6 cellular contexts compared by ENCODE assay signal in the genomic region with DNA sequence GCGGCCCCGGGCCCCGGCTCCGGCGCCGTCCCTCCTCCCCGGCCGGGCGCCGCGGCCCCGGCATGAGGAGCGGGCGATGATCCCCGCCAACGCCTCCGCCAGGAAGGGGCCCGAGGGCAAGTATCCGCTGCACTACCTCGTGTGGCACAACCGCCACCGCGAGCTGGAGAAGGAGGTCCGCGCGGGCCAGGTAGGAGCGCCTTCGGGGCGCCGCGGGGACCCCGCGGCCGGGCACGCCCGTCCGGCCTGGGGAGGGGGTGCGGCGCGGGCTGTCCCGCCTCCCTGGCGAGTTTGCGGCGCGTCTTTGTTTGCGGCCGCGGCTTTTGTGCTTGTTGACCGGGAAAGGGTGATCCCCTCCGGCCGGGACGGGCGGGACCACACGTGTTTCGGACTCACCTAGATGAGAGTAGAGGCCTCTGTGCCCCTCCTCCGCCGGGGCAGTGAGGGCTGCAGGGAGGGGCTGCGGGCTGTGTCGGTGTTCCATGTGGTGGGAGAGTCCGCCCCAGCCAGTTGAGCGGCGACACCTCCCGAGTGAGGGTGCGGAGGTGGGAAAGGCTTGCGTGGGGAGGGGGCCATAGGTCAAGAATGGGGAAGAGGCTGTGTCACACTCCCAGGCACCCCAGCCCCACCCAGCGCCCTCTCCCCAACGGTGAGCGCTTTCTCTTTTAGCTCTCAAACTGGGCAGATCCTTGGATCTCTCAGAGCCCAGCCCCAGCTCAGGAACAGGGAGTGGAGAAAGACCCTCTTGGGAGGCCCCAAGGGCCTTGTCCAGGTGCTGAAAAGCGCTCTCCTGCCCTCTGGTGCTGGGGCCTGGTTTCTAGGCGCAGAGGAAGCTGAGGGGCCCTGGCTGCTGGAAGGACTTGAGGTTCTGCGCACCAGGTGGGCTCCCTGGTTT. TPM values are rescaled to one million over a fixed set of nuclear protein-coding genes. Genes with fewer than 3 reads are reported as not detected.
DNase-seq lines count a peak whose midpoint lies in the region; ATAC-seq, FAIRE-seq and TF ChIP-seq lines count a peak whose summit lies in the region.

No MANE protein-coding gene starts in this region.

- no peaks in the 10 kb centered on the region for H3K27me3 ChIP-seq in lung (ENCODE audit: control insufficient read depth, insufficient read depth)

- 4% methylated on average over 41 of the region's 71 CpGs for WGBS in A549 (ENCODE audit: missing lambda C conversion rate)
- 5 to 6% methylated on average over 50 to 71 of the region's 71 CpGs for WGBS in lung, 2 donors

- H3K9me3 ChIP-seq in A549 = no peaks in the 10 kb centered on the region
- no peaks in the 10 kb centered on the region for H3K9me3 ChIP-seq in lung (ENCODE audit: control insufficient read depth in 2 of 2, insufficient read depth in 1 of 2, low read length in 1 of 2)

- intact Hi-C loops in activated naive CD4-positive, alpha-beta T cell treated with anti-CD3 and anti-CD28 coated beads for 36 hours (cut with micrococcal nuclease) = loop anchor here (1.0 to 5.0 kb wide), 3 partner anchors 223 to 446 kb away; a partner anchor contains a TSS

- H3K4me3 ChIP-seq in A549 (peak overlapping the region; percentile 82), lung (peak overlapping the region; percentile 63)

- TF ChIP-seq POLR2A in A549 (IDR thresholded peaks at IDR 0.05; ENCODE audit: low read length) = 0 out of 2 replicates have a peak, but pooled peaks have one; percentile 4

- H3K4me3 Mint-ChIP-seq in activated naive CD4-positive, alpha-beta T cell treated with anti-CD3 and anti-CD28 coated beads for 36 hours = peak overlapping the region; percentile 73

- H3K4me1 ChIP-seq in A549 (peaks cover 38% of the 10 kb centered on the region), lung (ENCODE audit: control insufficient read depth in 2 of 2, insufficient read depth in 2 of 2, low read length in 2 of 2) (peaks cover 10 to 22% of the 10 kb centered on the region in 2 donors)

- 0 out of 6 replicates have a peak, but pooled peaks of 1 of the 2 experiments have one; percentile 3 for ATAC-seq in A549
- no peak for ATAC-seq in lung (ENCODE audit: insufficient read depth, low FRiP score)
- ATAC-seq in GM19351 (IDR thresholded peaks at IDR 0.05; ENCODE audit: unreplicated experiment) = no peak
- no peak for ATAC-seq in HG03280 (IDR thresholded peaks at IDR 0.05; ENCODE audit: unreplicated experiment)

- peak overlapping the region; percentile 95 for H3K4me2 ChIP-seq in A549

- peak; percentile 63 for TF ChIP-seq RAD21 in A549 (conservative IDR thresholded peaks at IDR 0.05 in 1 of 2, IDR thresholded peaks at IDR 0.05 in 1 of 2)

- H3K27ac ChIP-seq in A549 (peak overlapping the region; percentile 95 to 96), lung (ENCODE audit: low read depth in 1 of 2, low read length in 1 of 2) (no peak overlapping the region)

- CTCF ChIA-PET in A549 (lab: Yijun Ruan, JAX) = interaction anchor here (0.6 to 11.5 kb wide), 10 partner anchors 8 to 511 kb away, joined by 3 to 474 read pairs (median 4); a partner anchor contains a TSS
- CTCF ChIA-PET in activated naive CD4-positive, alpha-beta T cell treated with anti-CD3 and anti-CD28 coated beads for 36 hours (lab: Charles Lee) = interaction anchor here (0.6 to 4.8 kb wide), 7 partner anchors 11 to 223 kb away, joined by 3 to 91 read pairs (median 14); no protein-coding TSS in a partner anchor

- POLR2A ChIA-PET in A549 (lab: Yijun Ruan, JAX) = interaction anchor here (0.5 to 3.0 kb wide), 4 partner anchors 17 to 234 kb away, joined by 3 to 15 read pairs (median 5); no protein-coding TSS in a partner anchor

- no peaks in the 10 kb centered on the region for H3K9me3 Mint-ChIP-seq in activated naive CD4-positive, alpha-beta T cell treated with anti-CD3 and anti-CD28 coated beads for 36 hours

- H3K36me3 Mint-ChIP-seq in activated naive CD4-positive, alpha-beta T cell treated with anti-CD3 and anti-CD28 coated beads for 36 hours (ENCODE audit: low read depth) = no peaks in the 10 kb centered on the region

- TF ChIP-seq CTCF in A549 (IDR thresholded peaks at IDR 0.05) (peak; percentile 52), lung (IDR thresholded peaks at IDR 0.05; ENCODE audit: control extremely low read depth, extremely low read depth) (no peak)

- FAIRE-seq in A549 (lab: Jason Lieb, UNC) = no peak

- no peaks in the 10 kb centered on the region for H3K36me3 ChIP-seq in lung (ENCODE audit: control insufficient read depth in 2 of 2, insufficient read depth in 2 of 2, low read length in 2 of 2)

- H3K27ac Mint-ChIP-seq in activated naive CD4-positive, alpha-beta T cell treated with anti-CD3 and anti-CD28 coated beads for 36 hours = no peak overlapping the region

- DNase-seq in A549 (ENCODE audit: low read depth in 1 of 2, low spot score in 1 of 2) (peak in 1 of 2 experiments; percentile 57), HT-29 (ENCODE audit: low spot score) (peak; percentile 45), lung (ENCODE audit: low spot score) (no peak)
- peak; percentile 61 for DNase-seq in activated naive CD4-positive, alpha-beta T cell treated with anti-CD3 and anti-CD28 coated beads for 36 hours

- no peak for TF ChIP-seq EP300 in A549 (IDR thresholded peaks at IDR 0.05)

- no peaks in the 10 kb centered on the region for H3K27me3 Mint-ChIP-seq in activated naive CD4-positive, alpha-beta T cell treated with anti-CD3 and anti-CD28 coated beads for 36 hours (ENCODE audit: low read depth)

- H3K4me1 Mint-ChIP-seq in activated naive CD4-positive, alpha-beta T cell treated with anti-CD3 and anti-CD28 coated beads for 36 hours (ENCODE audit: low read depth) = peaks cover 39% of the 10 kb centered on the region

TF ChIP-seq in A549, 52 proteins besides CTCF, POLR2A, EP300 and RAD21 (continues in another document):
- TF ChIP-seq HOXB5 (CRISPR knock-in tag; IDR thresholded peaks at IDR 0.05) (peak; percentile 80; the same call in 1 of the 2 replicates), EHMT2 (IDR thresholded peaks at IDR 0.05; ENCODE audit: low read depth) (peak; percentile 99), ZSCAN20 (CRISPR knock-in tag; IDR thresholded peaks at IDR 0.05) (0 out of 2 replicates have a peak, but pooled peaks have one; percentile 39), HOXA7 (CRISPR knock-in tag; IDR thresholded peaks at IDR 0.05) (no peak), NR3C1 (IDR thresholded peaks at IDR 0.05) (no peak), POLR2AphosphoS2 (conservative IDR thresholded peaks at IDR 0.05; ENCODE audit: low read length) (no peak)

RNA-seq across cellular contexts. Expression of a gene that starts 0.9 kb away (rescaled TPM):
- polyA plus RNA-seq in A549 (2011; rRNA removed) (4.0 and 4.5 TPM in 2 replicates), A549 (2017; fragmentation: RNase III; extraction: RNeasy Plus Mini Kit Qiagen cat#74134 plus additional on column Dnase treatment) (15.3 to 17.8 TPM (median 16.4 TPM) in 3 replicates), lung (1 to 10 TPM; 2.7 to 3.2 TPM)
- 16.3 and 21.8 TPM in 2 replicates for polyA plus RNA-seq in A549 (2012; cell fraction: cytosol; rRNA removed)
- 84.1 and 142 TPM in 2 replicates for polyA plus RNA-seq in A549 (2012; cell fraction: nucleus; rRNA removed)
- polyA minus RNA-seq in A549 (2011; rRNA and poly(A)+ RNA removed) = 9.2 and 10.1 TPM in 2 replicates
- 26.6 and 28.0 TPM in 2 replicates for total RNA-seq in HT-29 (2014; rRNA removed; shearing (Covaris generic))
- 10 to 100 TPM; 14.1 to 14.6 TPM for total RNA-seq in activated naive CD4-positive, alpha-beta T cell treated with anti-CD3 and anti-CD28 coated beads for 36 hours
- 1 to 10 TPM; 6.6 to 6.9 TPM for total RNA-seq in lung

RNA-seq across cellular contexts. Expression of a gene that starts 4.3 kb away (rescaled TPM):
- polyA plus RNA-seq in A549 (2011; rRNA removed) (53.0 and 56.8 TPM in 2 replicates), A549 (2017; fragmentation: RNase III; extraction: RNeasy Plus Mini Kit Qiagen cat#74134 plus additional on column Dnase treatment) (45.2 to 47.8 TPM (median 45.3 TPM) in 3 replicates), lung (10 to 100 TPM; 29.8 to 38.4 TPM)
- polyA plus RNA-seq in A549 (2012; cell fraction: cytosol; rRNA removed) = 73.4 and 97.2 TPM in 2 replicates
- 121 and 187 TPM in 2 replicates for polyA plus RNA-seq in A549 (2012; cell fraction: nucleus; rRNA removed)
- 104 and 105 TPM in 2 replicates for polyA minus RNA-seq in A549 (2011; rRNA and poly(A)+ RNA removed)
- total RNA-seq in HT-29 (2014; rRNA removed; shearing (Covaris generic)) = 52.2 and 56.3 TPM in 2 replicates
- 10 to 100 TPM; 35.5 to 37.5 TPM for total RNA-seq in activated naive CD4-positive, alpha-beta T cell treated with anti-CD3 and anti-CD28 coated beads for 36 hours
- 10 to 100 TPM; 44.0 to 49.9 TPM for total RNA-seq in lung

RNA-seq across cellular contexts. Expression of a gene that starts 25.3 kb away (rescaled TPM):
- polyA plus RNA-seq in A549 (2011; rRNA removed) = 27.5 and 31.3 TPM in 2 replicates
- polyA plus RNA-seq in A549 (2012; cell fraction: cytosol; rRNA removed) = 54.4 and 79.1 TPM in 2 replicates
- 316 and 464 TPM in 2 replicates for polyA plus RNA-seq in A549 (2012; cell fraction: nucleus; rRNA removed)
- 50.5 to 59.0 TPM (median 57.8 TPM) in 3 replicates for polyA plus RNA-seq in A549 (2017; fragmentation: RNase III; extraction: RNeasy Plus Mini Kit Qiagen cat#74134 plus additional on column Dnase treatment)
- polyA minus RNA-seq in A549 (2011; rRNA and poly(A)+ RNA removed) = 21.7 and 42.5 TPM in 2 replicates
- 118 and 141 TPM in 2 replicates for total RNA-seq in HT-29 (2014; rRNA removed; shearing (Covaris generic))
- 10 to 100 TPM; 30.9 to 37.2 TPM for total RNA-seq in activated naive CD4-positive, alpha-beta T cell treated with anti-CD3 and anti-CD28 coated beads for 36 hours
- total RNA-seq in lung = 10 to 100 TPM; 24.2 to 69.4 TPM
- 100 to 1,000 TPM in 1 of 2 donors, 10 to 100 TPM in 1; 53.4 to 126 TPM for polyA plus RNA-seq in lung

RNA-seq across cellular contexts. Expression of a gene that starts 27.0 kb away (rescaled TPM):
- polyA plus RNA-seq in A549 (2011; rRNA removed) = 13.5 and 16.5 TPM in 2 replicates
- polyA plus RNA-seq in A549 (2012; cell fraction: cytosol; rRNA removed) = 10.6 and 15.2 TPM in 2 replicates
- polyA plus RNA-seq in A549 (2012; cell fraction: nucleus; rRNA removed) = 12.0 and 14.2 TPM in 2 replicates
- polyA plus RNA-seq in A549 (2017; fragmentation: RNase III; extraction: RNeasy Plus Mini Kit Qiagen cat#74134 plus additional on column Dnase treatment) = 13.6 to 15.8 TPM (median 14.7 TPM) in 3 replicates
- polyA minus RNA-seq in A549 (2011; rRNA and poly(A)+ RNA removed) = 19.5 and 19.6 TPM in 2 replicates
- 20.6 and 25.5 TPM in 2 replicates for total RNA-seq in HT-29 (2014; rRNA removed; shearing (Covaris generic))
- total RNA-seq in activated naive CD4-positive, alpha-beta T cell treated with anti-CD3 and anti-CD28 coated beads for 36 hours = 1 to 10 TPM; 3.7 to 4.0 TPM
- 10 to 100 TPM in 1 of 2 donors, 1 to 10 TPM in 1; 4.1 to 10.5 TPM for total RNA-seq in lung
- 1 to 10 TPM; 4.0 to 6.3 TPM for polyA plus RNA-seq in lung

RNA-seq across cellular contexts. Expression of a gene that starts 28.9 kb away (rescaled TPM):
- polyA plus RNA-seq in A549 (2011; rRNA removed) (5.0 and 6.1 TPM in 2 replicates), A549 (2017; fragmentation: RNase III; extraction: RNeasy Plus Mini Kit Qiagen cat#74134 plus additional on column Dnase treatment) (7.9 to 10.9 TPM (median 10.1 TPM) in 3 replicates), lung (10 to 100 TPM in 1 of 2 donors, 1 to 10 TPM in 1; 3.3 to 14.4 TPM)
- 9.2 and 10.4 TPM in 2 replicates for polyA plus RNA-seq in A549 (2012; cell fraction: cytosol; rRNA removed)
- polyA plus RNA-seq in A549 (2012; cell fraction: nucleus; rRNA removed) = 132 and 139 TPM in 2 replicates
- 11.6 and 12.8 TPM in 2 replicates for polyA minus RNA-seq in A549 (2011; rRNA and poly(A)+ RNA removed)
- 0.25 and 0.26 TPM in 2 replicates for total RNA-seq in HT-29 (2014; rRNA removed; shearing (Covaris generic))
- total RNA-seq in activated naive CD4-positive, alpha-beta T cell treated with anti-CD3 and anti-CD28 coated beads for 36 hours = 10 to 100 TPM; 24.8 to 27.3 TPM
- total RNA-seq in lung = 1 to 10 TPM; 1.7 to 8.4 TPM

Comparison
In these comparisons a context has a peak if more than half of its experiments do, and no peak if none do; other contexts are left out.
1. H3K27ac ChIP-seq: peak in A549 (2 of 2); none in lung (0 of 2).